Comparison of ENCODE assay signal across 8 cellular contexts in the genomic region with DNA sequence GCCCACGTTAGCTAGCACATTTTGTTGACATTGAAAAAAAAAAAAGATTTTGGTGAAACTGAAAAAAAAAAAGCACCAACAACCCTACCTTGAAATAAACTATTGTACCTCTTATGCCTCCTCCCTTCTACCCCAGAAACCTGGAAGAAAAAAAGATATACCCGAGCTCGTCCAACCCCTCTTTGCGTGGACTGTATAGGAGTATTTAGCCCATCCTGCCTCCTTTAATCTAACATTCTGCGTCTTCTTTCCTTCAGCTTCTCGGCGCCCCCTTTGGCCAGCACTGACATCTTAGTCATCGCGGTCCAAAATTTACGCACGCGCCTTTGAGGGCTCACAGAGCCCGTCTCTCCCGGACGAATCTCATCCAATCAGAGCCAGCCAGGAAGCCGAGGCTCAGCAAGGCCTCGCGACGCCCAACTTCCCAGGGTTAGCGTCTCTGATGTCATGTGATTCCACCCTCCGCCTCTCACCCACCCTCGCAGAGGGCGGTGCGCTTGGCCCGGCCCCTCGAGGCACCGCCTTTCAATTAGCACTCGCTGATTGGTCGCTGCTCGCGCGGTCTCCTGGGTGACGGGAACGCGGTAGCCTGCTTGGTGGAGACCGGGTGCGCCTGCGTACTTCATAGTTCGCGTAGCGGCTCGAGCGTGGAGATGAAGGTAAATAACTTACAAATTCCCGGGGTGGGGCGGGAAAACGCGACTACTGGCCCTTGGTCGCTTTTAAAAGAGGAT. TPM values are rescaled to one million over a fixed set of nuclear protein-coding genes. Genes with fewer than 3 reads are reported as not detected.
DNase-seq lines count a peak whose midpoint lies in the region; ATAC-seq, FAIRE-seq and TF ChIP-seq lines count a peak whose summit lies in the region.

A gene (plus strand): TSS at position 625 of the 734 bp plus-strand sequence. CDS start 29 bp downstream, at position 654.

- peak within 1 kb of the TSS; percentile 80 for H3K4me3 ChIP-seq in BE2C (ENCODE audit: low read depth, low read length)

- H3K36me3 ChIP-seq in BE2C, result no peaks in the 10 kb centered on the region

- POLR2A ChIA-PET in activated CD4-positive, alpha-beta T cell treated with anti-CD3 and anti-CD28 coated beads for 36 hours (lab: Charles Lee), result interaction anchor here (0.6 to 0.7 kb wide), 2 partner anchors 171 to 504 kb away, joined by 3 to 4 read pairs; no protein-coding TSS in a partner anchor

- intact Hi-C loops in activated CD4-positive, alpha-beta T cell treated with anti-CD3 and anti-CD28 coated beads for 36 hours (cut with DNase I, micrococcal nuclease), result loop anchor here (1.0 to 10.0 kb wide), 13 partner anchors 135 to 1497 kb away; a partner anchor contains a TSS

- no peaks in the 10 kb centered on the region for H3K9me3 ChIP-seq in BE2C

- peak; percentile 95 for FAIRE-seq in colon (lab: Jason Lieb, UNC)

- H3K4me3 Mint-ChIP-seq in activated CD4-positive, alpha-beta T cell treated with anti-CD3 and anti-CD28 coated beads for 36 hours, result no peak within 1 kb of the TSS

- H3K4me1 Mint-ChIP-seq in activated CD4-positive, alpha-beta T cell treated with anti-CD3 and anti-CD28 coated beads for 36 hours, result peaks cover 8% of the 10 kb centered on the region

- H3K4me1 ChIP-seq in BE2C, result no peaks in the 10 kb centered on the region

- H3K27me3 ChIP-seq in BE2C, result no peaks in the 10 kb centered on the region

- TF ChIP-seq CTCF in BE2C (IDR thresholded peaks at IDR 0.05; ENCODE audit: low read depth, low read length), result peak; percentile 64

- TF ChIP-seq POLR2A in GM19193 (IDR thresholded peaks at IDR 0.05; ENCODE audit: extremely low read depth, insufficient read depth, insufficient read length), result peak; percentile 47

- H3K36me3 Mint-ChIP-seq in activated CD4-positive, alpha-beta T cell treated with anti-CD3 and anti-CD28 coated beads for 36 hours (ENCODE audit: low read depth), result no peaks in the 10 kb centered on the region

- peaks cover 3% of the 10 kb centered on the region for H3K27me3 Mint-ChIP-seq in activated CD4-positive, alpha-beta T cell treated with anti-CD3 and anti-CD28 coated beads for 36 hours

- CTCF ChIA-PET in activated CD4-positive, alpha-beta T cell treated with anti-CD3 and anti-CD28 coated beads for 36 hours (lab: Charles Lee), result interaction anchor here (0.7 to 1.4 kb wide), 9 partner anchors 48 to 896 kb away, joined by 3 to 5 read pairs (median 4); a partner anchor contains a TSS

- H3K9me3 Mint-ChIP-seq in activated CD4-positive, alpha-beta T cell treated with anti-CD3 and anti-CD28 coated beads for 36 hours (ENCODE audit: low read depth), result no peaks in the 10 kb centered on the region

- ATAC-seq in HG03439 (IDR thresholded peaks at IDR 0.05; ENCODE audit: unreplicated experiment), result peak; percentile 99
- peak; percentile 99 for ATAC-seq in activated CD4-positive, alpha-beta T cell treated with anti-CD3 and anti-CD28 coated beads for 36 hours

- no peak within 1 kb of the TSS for H3K27ac Mint-ChIP-seq in activated CD4-positive, alpha-beta T cell treated with anti-CD3 and anti-CD28 coated beads for 36 hours

- peak; percentile 98 for DNase-seq in BE2C
- DNase-seq in NCI-H510A treated with DMSO at 0.1 percent for 48 hours (lab: John Stamatoyannopoulos, UW), result peak; percentile 98
- peak; percentile 99 for DNase-seq in activated CD4-positive, alpha-beta T cell treated with anti-CD3 and anti-CD28 coated beads for 36 hours
- DNase-seq in kidney tubule cell (ENCODE audit: low spot score), result peak; percentile 100
- peak; percentile 86 to 98 (median 95) for DNase-seq in stimulated activated CD4-positive, alpha-beta T cell treated with anti-CD3 and anti-CD28 coated beads, Interleukin-1b, Interleukin-23, amount 100 ng/mL, for 24 hours (ENCODE audit: low read depth in 4 of 4, low spot score in 1 of 4)

RNA-seq across cellular contexts. Expression of the gene that starts here (rescaled TPM):
- polyA plus RNA-seq in BE2C (2012; ENCODE audit: insufficient read depth, insufficient read length, low read depth), result 18.8 TPM
- 10 to 100 TPM; 12.1 to 16.2 TPM for total RNA-seq in activated CD4-positive, alpha-beta T cell treated with anti-CD3 and anti-CD28 coated beads for 36 hours

Comparison
In these comparisons a context has a peak if more than half of its experiments do, and no peak if none do; other contexts are left out.
1. Peak in every context shown above with its lines: DNase-seq, ATAC-seq and H3K4me3 ChIP-seq.